8 cellular contexts compared by ENCODE assay signal in genomic region chr6:29723666-29724588, GRCh38. TPM values are rescaled to one million over a fixed set of nuclear protein-coding genes. Genes with fewer than 3 reads are reported as not detected.
DNase-seq lines count a peak whose midpoint lies in the region; ATAC-seq and TF ChIP-seq lines count a peak whose summit lies in the region.

No MANE protein-coding gene starts in this region.

- peak overlapping the region; percentile 78 for H3K9ac ChIP-seq in adipocyte (ENCODE audit: low read length)

- H3K9me3 ChIP-seq in adipocyte (ENCODE audit: control insufficient read depth, low read length): no peaks in the 10 kb centered on the region

- peak overlapping the region; percentile 86 for H3K4me3 ChIP-seq in adipocyte (ENCODE audit: low read length)
- H3K4me3 ChIP-seq in iPS-11a (ENCODE audit: low read depth, low read length): peak overlapping the region; percentile 61

- H3K27ac ChIP-seq in C4-2B: peak overlapping the region; percentile 24; the same call in 1 of the 2 replicates

- DNase-seq in RPMI7951 (ENCODE audit: low read depth) (peak; percentile 29), adipocyte (ENCODE audit: low read depth) (peak; percentile 60), COR-L47 (lab: John Stamatoyannopoulos, UW) (no peak), UCSD-AML1 (lab: John Stamatoyannopoulos, UW; ENCODE audit: unreplicated experiment) (no peak)
- DNase-seq in stimulated activated CD4-positive, alpha-beta T cell treated with anti-CD3 and anti-CD28 coated beads, Interleukin-12 subunit alpha, Interleukin-12 subunit beta, amount 100 ng/mL, for 48 hours (ENCODE audit: low read depth in 2 of 3, low spot score in 1 of 3): peak; percentile 50 to 78 (median 77)

- H3K27me3 ChIP-seq in adipocyte (replicated peaks; ENCODE audit: control insufficient read depth, insufficient read depth, low read length): peaks cover 4% of the 10 kb centered on the region

- TF ChIP-seq CTCF in C4-2B (conservative IDR thresholded peaks at IDR 0.05): 0 out of 2 replicates have a peak, but pooled peaks have one; percentile 6

- peak; percentile 35 for ATAC-seq in GM21529 (IDR thresholded peaks at IDR 0.05; ENCODE audit: unreplicated experiment)

- no peaks in the 10 kb centered on the region for H3K36me3 ChIP-seq in adipocyte (ENCODE audit: control insufficient read depth, insufficient read depth, low read length, severe bottlenecking)

- H3K4me1 ChIP-seq in adipocyte (ENCODE audit: control insufficient read depth, insufficient read depth, low read length): no peaks in the 10 kb centered on the region

RNA-seq across cellular contexts. Expression of gene HLA-F, which starts 0.7 kb away (rescaled TPM):
- total RNA-seq in RPMI7951 (2014; rRNA removed; shearing (Covaris generic)): 59.1 and 69.5 TPM in 2 replicates

RNA-seq across cellular contexts. Expression of gene ZFP57, which starts 43.0 kb away (rescaled TPM):
- total RNA-seq in RPMI7951 (2014; rRNA removed; shearing (Covaris generic)): not detected in 2 replicates

Comparison
In these comparisons a context has a peak if more than half of its experiments do, and no peak if none do; other contexts are left out.
1. DNase-seq: peak in RPMI7951 (single experiment), adipocyte (single experiment) and stimulated activated CD4-positive, alpha-beta T cell treated with anti-CD3 and anti-CD28 coated beads, Interleukin-12 subunit alpha, Interleukin-12 subunit beta, amount 100 ng/mL, for 48 hours (3 of 3); none in COR-L47 (single experiment) and UCSD-AML1 (single experiment).